In the genomic region with DNA sequence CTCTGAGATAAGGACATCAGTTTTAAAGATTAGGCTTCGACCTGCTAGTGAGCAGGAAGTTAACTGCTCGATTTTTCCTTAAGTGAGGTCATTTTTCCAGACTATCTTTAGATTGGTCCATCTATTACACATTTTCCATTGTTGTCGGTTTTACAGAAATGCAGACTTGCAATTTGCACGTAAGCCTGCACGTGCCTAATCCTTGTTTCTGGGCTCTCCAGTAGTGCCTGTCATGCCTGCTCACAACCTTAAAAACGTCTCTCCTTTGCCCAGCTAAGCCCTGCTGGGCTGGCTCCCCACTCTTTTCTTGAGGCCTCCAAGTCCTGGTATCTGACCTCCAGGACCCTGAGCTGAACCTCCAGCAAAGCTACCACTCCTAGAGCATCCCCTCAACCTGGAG, we compare ENCODE assay signal across 20 cellular contexts.
DNase-seq lines count a peak whose midpoint lies in the region; ATAC-seq, FAIRE-seq and TF ChIP-seq lines count a peak whose summit lies in the region.
"Had no signal": no experiment of that assay in that cellular context is flagged by ENCODE, and none has a peak within 500 bp of the region (broad histone marks: within the 10 kb centered on the region; RNA-seq: fewer than 3 reads in every experiment).

No MANE protein-coding gene starts in this region.

- no peak overlapping the region for H2BK5ac ChIP-seq in IMR-90 (ENCODE audit: low read depth, low read length, poor library complexity, severe bottlenecking)
- no peak overlapping the region for H2BK5ac ChIP-seq in mesendoderm (ENCODE audit: low read length)

- H2BK120ac ChIP-seq in IMR-90 (ENCODE audit: low read depth, low read length): no peak overlapping the region
- H2BK120ac ChIP-seq in mesendoderm (ENCODE audit: low read depth, low read length): no peak overlapping the region

- TF ChIP-seq EP300 in A549 (IDR thresholded peaks at IDR 0.05): no peak

- H2BK15ac ChIP-seq in IMR-90 (ENCODE audit: low read depth, low read length) (no peak overlapping the region), mesendoderm (replicated peaks; ENCODE audit: low read depth) (no peak overlapping the region)

- DNase-seq in A549 (ENCODE audit: low read depth in 1 of 2, low spot score in 1 of 2) (no peak), IMR-90 (no peak), mesendoderm (peak; percentile 54), progenitor cell of endocrine pancreas (ENCODE audit: low spot score, unreplicated experiment) (no peak), kidney (no peak), thyroid gland (no peak)
- no peak for DNase-seq in CD8-positive, alpha-beta T cell
- DNase-seq: 8988T; CD8-positive, alpha-beta memory T cell; COR-L47; DMS 273 treated with DMSO at 0.1 percent for 48 hours; DMS53; DND-41; EL; HFFc6 had no signal

- TF ChIP-seq CTCF in A549 (IDR thresholded peaks at IDR 0.05) (no peak), IMR-90 (conservative IDR thresholded peaks at IDR 0.05; ENCODE audit: low read depth, low read length) (no peak), progenitor cell of endocrine pancreas (IDR thresholded peaks at IDR 0.05; ENCODE audit: unreplicated experiment) (no peak), kidney (IDR thresholded peaks at IDR 0.05; ENCODE audit: borderline replicate concordance, extremely low read depth, insufficient read depth) (no peak), thyroid gland (IDR thresholded peaks at IDR 0.05) (no peak)
- no peak for TF ChIP-seq CTCF in CD8-positive, alpha-beta T cell (IDR thresholded peaks at IDR 0.05)

- H3K4me1 ChIP-seq in A549 (no peaks in the 10 kb centered on the region), IMR-90 (ENCODE audit: control insufficient read depth, insufficient read depth, low read length) (no peaks in the 10 kb centered on the region), mesendoderm (ENCODE audit: control insufficient read depth, low read depth, low read length) (peaks cover 5% of the 10 kb centered on the region), kidney (ENCODE audit: control insufficient read depth in 1 of 2, insufficient read depth in 1 of 2, low read depth in 1 of 2, low read length in 2 of 2) (no peaks in the 10 kb centered on the region), thyroid gland (peaks cover 11 to 26% of the 10 kb centered on the region in 2 donors)
- no peaks in the 10 kb centered on the region for H3K4me1 ChIP-seq in CD8-positive, alpha-beta T cell (ENCODE audit: insufficient read depth, low read length)
- H3K4me1 ChIP-seq: BLaER1 treated with 17β-estradiol and CSF1 and Interleukin-3, amounts not matched to agents 10 nM and 100 nM; HAP-1 had no signal

- dilution Hi-C loops in IMR-90 (cut with HindIII; ENCODE audit: low sequenced_read_pairs, unreplicated experiment): no loop called here

- H3K79me2 ChIP-seq in mesendoderm (ENCODE audit: control insufficient read depth, insufficient read depth, low read length): no peaks in the 10 kb centered on the region

- H3K27ac ChIP-seq in A549 (no peak overlapping the region), IMR-90 (ENCODE audit: insufficient read depth, low read length) (no peak overlapping the region), mesendoderm (ENCODE audit: low read depth, low read length) (peak overlapping the region; percentile 73), kidney (ENCODE audit: low read depth in 2 of 2, low read length in 2 of 2) (no peak overlapping the region), thyroid gland (no peak overlapping the region)
- H3K27ac ChIP-seq in CD8-positive, alpha-beta T cell (ENCODE audit: low read depth, low read length): no peak overlapping the region
- H3K27ac ChIP-seq: BLaER1 treated with 17β-estradiol and CSF1 and Interleukin-3, amounts not matched to agents 10 nM and 100 nM had no signal

- no peak overlapping the region for H2BK20ac ChIP-seq in IMR-90 (ENCODE audit: low read depth, low read length)

- no peak overlapping the region for H3K4ac ChIP-seq in IMR-90 (ENCODE audit: low read depth, low read length)
- no peak overlapping the region for H3K4ac ChIP-seq in mesendoderm (ENCODE audit: low read depth, low read length)

- no peak for ATAC-seq in A549
- no peak for ATAC-seq in IMR-90 (ENCODE audit: low read depth)
- ATAC-seq in CD8-positive, alpha-beta T cell: no peak
- ATAC-seq: GM12878 had no signal

- no peaks in the 10 kb centered on the region for H3K36me3 ChIP-seq in IMR-90 (ENCODE audit: control insufficient read depth, insufficient read depth, low read length)
- no peaks in the 10 kb centered on the region for H3K36me3 ChIP-seq in mesendoderm (ENCODE audit: control insufficient read depth, insufficient read depth, low read length)
- no peaks in the 10 kb centered on the region for H3K36me3 ChIP-seq in CD8-positive, alpha-beta T cell (ENCODE audit: insufficient read depth, low read length)
- peaks cover 2 to 3% of the 10 kb centered on the region in 2 donors for H3K36me3 ChIP-seq in kidney (ENCODE audit: control insufficient read depth in 1 of 2, insufficient read depth in 2 of 2, low read length in 2 of 2)
- no peaks in the 10 kb centered on the region for H3K36me3 ChIP-seq in thyroid gland
- H3K36me3 ChIP-seq: BLaER1 treated with 17β-estradiol and CSF1 and Interleukin-3, amounts not matched to agents 10 nM and 100 nM; HAP-1 had no signal

- TF ChIP-seq POLR2A in A549 (IDR thresholded peaks at IDR 0.05; ENCODE audit: low read length): no peak
- TF ChIP-seq POLR2A in IMR-90 (IDR thresholded peaks at IDR 0.05; ENCODE audit: low read depth, low read length): no peak
- no peak for TF ChIP-seq POLR2A in thyroid gland (IDR thresholded peaks at IDR 0.05)

- peaks cover 6% of the 10 kb centered on the region; the same call in 1 of the 3 replicates for H3K9me3 ChIP-seq in A549
- H3K9me3 ChIP-seq in IMR-90 (ENCODE audit: control insufficient read depth, insufficient read depth, low read length): no peaks in the 10 kb centered on the region
- no peaks in the 10 kb centered on the region for H3K9me3 ChIP-seq in CD8-positive, alpha-beta T cell (ENCODE audit: low read length)
- peaks cover 0 to 2% of the 10 kb centered on the region in 2 donors for H3K9me3 ChIP-seq in kidney (ENCODE audit: control insufficient read depth in 1 of 2, low read length in 2 of 2)
- H3K9me3 ChIP-seq in thyroid gland: no peaks in the 10 kb centered on the region

- peaks cover 5% of the 10 kb centered on the region for H3K4me1 Mint-ChIP-seq in progenitor cell of endocrine pancreas (ENCODE audit: low read depth)
- H3K4me1 Mint-ChIP-seq in CD8-positive, alpha-beta T cell (ENCODE audit: low read depth): no peaks in the 10 kb centered on the region
- H3K4me1 Mint-ChIP-seq: B cell had no signal

- H2AK9ac ChIP-seq in IMR-90 (replicated peaks; ENCODE audit: low read depth, low read length, poor library complexity): no peak overlapping the region

- H3K4me2 ChIP-seq in A549 (no peak overlapping the region), IMR-90 (ENCODE audit: low read depth, low read length) (no peak overlapping the region), mesendoderm (ENCODE audit: low read length) (no peak overlapping the region)
- H3K4me2 ChIP-seq: BLaER1 treated with 17β-estradiol and CSF1 and Interleukin-3, amounts not matched to agents 10 nM and 100 nM had no signal

- no peak overlapping the region for H4K5ac ChIP-seq in IMR-90 (ENCODE audit: low read depth, low read length)
- no peak overlapping the region for H4K5ac ChIP-seq in mesendoderm (ENCODE audit: low read length)

- no peaks in the 10 kb centered on the region; the same call in 1 of the 2 replicates for H3K9me1 ChIP-seq in IMR-90 (ENCODE audit: insufficient read depth, low read length)

- 71% methylated on average over 6 of the region's 6 CpGs for WGBS in A549 (ENCODE audit: missing lambda C conversion rate)
- WGBS in IMR-90 (ENCODE audit: extremely low coverage in 2 of 2, insufficient read length in 1 of 2), 2 experiments: 48% methylated on average over 5 of the region's 6 CpGs; no CpG with 5 or more reads in 1 of the 2 experiments
- WGBS in mesendoderm (ENCODE audit: extremely low coverage, insufficient coverage, low lambda C conversion rate): no CpG with 5 or more reads among the region's 6 CpGs
- WGBS in thyroid gland, 2 donors: 68 to 76% methylated on average over 6 of the region's 6 CpGs

- no peak for FAIRE-seq in A549 (lab: Jason Lieb, UNC)
- no peak for FAIRE-seq in kidney (lab: Jason Lieb, UNC)
- FAIRE-seq: GM12878, HTR-8/SVneo had no signal

- H3K56ac ChIP-seq in IMR-90 (ENCODE audit: extremely low read depth, insufficient read depth, low read length): no peak overlapping the region
- no peak overlapping the region for H3K56ac ChIP-seq in mesendoderm (ENCODE audit: low read length)

- no peak overlapping the region for H3K14ac ChIP-seq in IMR-90 (replicated peaks; ENCODE audit: low read depth, low read length)

- CTCF ChIA-PET in A549 (lab: Yijun Ruan, JAX) (interaction anchor here (0.9 to 1.6 kb wide), 3 partner anchors 29 to 444 kb away, joined by 3 to 6 read pairs (median 4); no protein-coding TSS in a partner anchor), IMR-90 (lab: Yijun Ruan, JAX) (no interaction called here)
- CTCF ChIA-PET in CD8-positive, alpha-beta T cell (lab: Charles Lee): no interaction called here

- H3K23ac ChIP-seq in IMR-90 (ENCODE audit: low read depth, low read length): no peak overlapping the region
- no peak overlapping the region for H3K23ac ChIP-seq in mesendoderm (ENCODE audit: low read length)

- H2AK5ac ChIP-seq in IMR-90 (ENCODE audit: low read depth, low read length): no peak overlapping the region
- no peak overlapping the region for H2AK5ac ChIP-seq in mesendoderm (ENCODE audit: low read length)

- H3K27me3 ChIP-seq in IMR-90 (ENCODE audit: control insufficient read depth, insufficient read depth, low read length): no peaks in the 10 kb centered on the region
- no peaks in the 10 kb centered on the region for H3K27me3 ChIP-seq in mesendoderm (ENCODE audit: insufficient read depth, low read length, poor library complexity)
- no peaks in the 10 kb centered on the region for H3K27me3 ChIP-seq in CD8-positive, alpha-beta T cell (ENCODE audit: insufficient read depth, low read length)
- H3K27me3 ChIP-seq in thyroid gland: no peaks in the 10 kb centered on the region
- H3K27me3 ChIP-seq: BLaER1 treated with 17β-estradiol and CSF1 and Interleukin-3, amounts not matched to agents 10 nM and 100 nM had no signal

- POLR2A ChIA-PET in A549 (lab: Yijun Ruan, JAX) (no interaction called here), IMR-90 (lab: Charles Lee; ENCODE audit: unreplicated experiment) (no interaction called here)
- POLR2A ChIA-PET in CD8-positive, alpha-beta T cell (lab: Charles Lee): no interaction called here

- H3K79me1 ChIP-seq in IMR-90 (ENCODE audit: low read depth in 1 of 2, low read length in 2 of 2) (no peaks in the 10 kb centered on the region), mesendoderm (ENCODE audit: low read length) (no peaks in the 10 kb centered on the region)

- H3K18ac ChIP-seq in IMR-90 (ENCODE audit: low read depth, low read length): no peak overlapping the region
- H3K18ac ChIP-seq in mesendoderm (ENCODE audit: low read length): no peak overlapping the region

- in situ Hi-C loops in IMR-90 (cut with MboI; ENCODE audit: low sequenced_read_pairs): no loop called here

- intact Hi-C loops in IMR-90 (cut with micrococcal nuclease): no loop called here
- intact Hi-C loops in CD8-positive, alpha-beta T cell (cut with DNase I, micrococcal nuclease): no loop called here
- intact Hi-C loops in kidney (cut with DNase I): no loop called here
- intact Hi-C loops in thyroid gland (cut with DNase I): no loop called here

- H3K36me3 Mint-ChIP-seq in progenitor cell of endocrine pancreas (ENCODE audit: insufficient read depth): peaks cover 14% of the 10 kb centered on the region
- no peaks in the 10 kb centered on the region for H3K36me3 Mint-ChIP-seq in CD8-positive, alpha-beta T cell

- peaks cover 13% of the 10 kb centered on the region for H3K9me3 Mint-ChIP-seq in progenitor cell of endocrine pancreas (ENCODE audit: low read depth)
- H3K9me3 Mint-ChIP-seq in CD8-positive, alpha-beta T cell: peaks cover 9% of the 10 kb centered on the region

- H3K4me3 ChIP-seq in A549: no peak overlapping the region
- H3K4me3 ChIP-seq in IMR-90 (ENCODE audit: insufficient read depth, low read depth, low read length): no peak overlapping the region
- H3K4me3 ChIP-seq in mesendoderm (ENCODE audit: low read length): no peak overlapping the region
- no peak overlapping the region for H3K4me3 ChIP-seq in CD8-positive, alpha-beta T cell (ENCODE audit: low read depth, low read length)
- no peak overlapping the region for H3K4me3 ChIP-seq in kidney (ENCODE audit: low read length in 2 of 2)
- H3K4me3 ChIP-seq in thyroid gland (replicated peaks in 1 of 3): no peak overlapping the region
- H3K4me3 ChIP-seq: BLaER1 treated with 17β-estradiol and CSF1 and Interleukin-3, amounts not matched to agents 10 nM and 100 nM; GM12878; HAP-1 had no signal

- H2AFZ ChIP-seq in IMR-90 (replicated peaks; ENCODE audit: low read length, poor library complexity): no peak overlapping the region

- H4K8ac ChIP-seq in IMR-90 (ENCODE audit: low read depth in 2 of 2, low read length in 2 of 2) (no peak overlapping the region), mesendoderm (ENCODE audit: low read depth, low read length) (no peak overlapping the region)

- H3K27me3 Mint-ChIP-seq in progenitor cell of endocrine pancreas: no peaks in the 10 kb centered on the region
- H3K27me3 Mint-ChIP-seq in CD8-positive, alpha-beta T cell (ENCODE audit: low read depth): no peaks in the 10 kb centered on the region
- H3K27me3 Mint-ChIP-seq: B cell had no signal

- no peak overlapping the region for H3K4me3 Mint-ChIP-seq in progenitor cell of endocrine pancreas (ENCODE audit: low read depth)
- H3K4me3 Mint-ChIP-seq in CD8-positive, alpha-beta T cell: no peak overlapping the region
- H3K4me3 Mint-ChIP-seq: B cell; CD8-positive, alpha-beta memory T cell; HFFc6 had no signal

- H3K9ac ChIP-seq in IMR-90 (ENCODE audit: low read depth, low read length) (no peak overlapping the region), mesendoderm (ENCODE audit: low read length) (no peak overlapping the region), kidney (ENCODE audit: low read length in 2 of 2) (no peak overlapping the region)
- H3K9ac ChIP-seq: BLaER1 treated with 17β-estradiol and CSF1 and Interleukin-3, amounts not matched to agents 10 nM and 100 nM had no signal

- TF ChIP-seq RAD21 in A549 (conservative IDR thresholded peaks at IDR 0.05 in 1 of 2, IDR thresholded peaks at IDR 0.05 in 1 of 2) (no peak), IMR-90 (IDR thresholded peaks at IDR 0.05; ENCODE audit: low read length) (no peak)

- no peak overlapping the region for H4K91ac ChIP-seq in IMR-90 (ENCODE audit: insufficient read depth, low read depth, low read length)

- peak overlapping the region; percentile 55 for H3K27ac Mint-ChIP-seq in progenitor cell of endocrine pancreas
- no peak overlapping the region for H3K27ac Mint-ChIP-seq in CD8-positive, alpha-beta T cell
- H3K27ac Mint-ChIP-seq: B cell; CD8-positive, alpha-beta memory T cell; HFFc6 had no signal

- no peaks in the 10 kb centered on the region for H4K20me1 ChIP-seq in IMR-90 (ENCODE audit: insufficient read depth, low read length)
- H4K20me1 ChIP-seq: BLaER1 treated with 17β-estradiol and CSF1 and Interleukin-3, amounts not matched to agents 10 nM and 100 nM had no signal

- no TSS peak for BruUV-seq in IMR-90 (replicated peaks; lab: Mats Ljungman, UMichigan)
